ENCODE assay signal across 10 cellular contexts in genomic region chr4:57077550-57078311, GRCh38. TPM values are rescaled to one million over a fixed set of nuclear protein-coding genes. Genes with fewer than 3 reads are reported as not detected.
DNase-seq lines count a peak whose midpoint lies in the region; ATAC-seq, FAIRE-seq and TF ChIP-seq lines count a peak whose summit lies in the region.
"Had no signal": no experiment of that assay in that cellular context is flagged by ENCODE, and none has a peak within 500 bp of the region (broad histone marks: within the 10 kb centered on the region; RNA-seq: fewer than 3 reads in every experiment).

No MANE protein-coding gene starts in this region.

- H3K27me3 ChIP-seq in SK-N-SH (ENCODE audit: insufficient read depth): no peaks in the 10 kb centered on the region
- no peaks in the 10 kb centered on the region for H3K27me3 ChIP-seq in astrocyte (ENCODE audit: insufficient read depth, low read length)
- H3K27me3 ChIP-seq in stomach smooth muscle (ENCODE audit: control insufficient read depth in 1 of 2, insufficient read depth in 2 of 2, low read length in 2 of 2): no peaks in the 10 kb centered on the region

- H3K9ac ChIP-seq in SK-N-SH: no peak overlapping the region
- H3K9ac ChIP-seq in astrocyte (ENCODE audit: low read length): peak overlapping the region; percentile 71
- H3K9ac ChIP-seq in stomach smooth muscle (ENCODE audit: low read length in 2 of 2): no peak overlapping the region

- H3K4me3 Mint-ChIP-seq in astrocyte (ENCODE audit: unreplicated experiment) (peak overlapping the region; percentile 35), CD14-positive monocyte (no peak overlapping the region)
- H3K4me3 Mint-ChIP-seq: dendritic cell treated with granulocyte-macrophage colony-stimulating factor and Interleukin-4, amounts not matched to agents 40 ng/mL and 50 ng/mL, for 4 days had no signal

- H3K4me3 ChIP-seq in SK-N-SH (ENCODE audit: low read depth in 2 of 2, low read length in 1 of 2): no peak overlapping the region
- no peak overlapping the region for H3K4me3 ChIP-seq in astrocyte (ENCODE audit: insufficient read depth, low read depth, low read length)
- H3K4me3 ChIP-seq in stomach smooth muscle (ENCODE audit: low read length in 2 of 2): no peak overlapping the region

- H3K36me3 ChIP-seq in SK-N-SH (replicated peaks in 1 of 2; ENCODE audit: control insufficient read depth in 1 of 2, insufficient read depth in 2 of 2, low read length in 1 of 2) (no peaks in the 10 kb centered on the region), astrocyte (ENCODE audit: insufficient read depth, low read length) (peaks cover 10% of the 10 kb centered on the region), stomach smooth muscle (ENCODE audit: control insufficient read depth in 2 of 2, insufficient read depth in 2 of 2, low read length in 2 of 2) (peaks cover 0 to 2% of the 10 kb centered on the region in 2 donors)

- H3F3A ChIP-seq in SK-N-SH (replicated peaks; ENCODE audit: insufficient read depth): peaks cover 54% of the 10 kb centered on the region

- peak; percentile 67 for FAIRE-seq in astrocyte (lab: Jason Lieb, UNC)

- H3K9me3 Mint-ChIP-seq in astrocyte (ENCODE audit: unreplicated experiment) (peaks cover 2% of the 10 kb centered on the region), CD14-positive monocyte (no peaks in the 10 kb centered on the region)
- H3K9me3 Mint-ChIP-seq: dendritic cell treated with granulocyte-macrophage colony-stimulating factor and Interleukin-4, amounts not matched to agents 40 ng/mL and 50 ng/mL, for 4 days had no signal

- POLR2A ChIA-PET in SK-N-SH (lab: Yijun Ruan, JAX): interaction anchor here (0.6 kb wide), 1 partner anchor 87 kb away, joined by 3 read pairs; no protein-coding TSS in a partner anchor

- H3K27me3 Mint-ChIP-seq in astrocyte (ENCODE audit: low read depth, unreplicated experiment) (no peaks in the 10 kb centered on the region), CD14-positive monocyte (ENCODE audit: low read depth in 3 of 3) (no peaks in the 10 kb centered on the region)
- H3K27me3 Mint-ChIP-seq: dendritic cell treated with granulocyte-macrophage colony-stimulating factor and Interleukin-4, amounts not matched to agents 40 ng/mL and 50 ng/mL, for 4 days had no signal

- CTCF ChIA-PET in SK-N-SH (lab: Yijun Ruan, JAX): interaction anchor here (0.7 to 2.2 kb wide), 3 partner anchors 36 to 86 kb away, joined by 3 to 8 read pairs (median 4); no protein-coding TSS in a partner anchor

- peaks cover 77% of the 10 kb centered on the region for H3K4me1 Mint-ChIP-seq in astrocyte (ENCODE audit: low read depth, unreplicated experiment)
- H3K4me1 Mint-ChIP-seq in CD14-positive monocyte: peaks cover 10% of the 10 kb centered on the region

- H3K27ac ChIP-seq in SK-N-SH (ENCODE audit: low read depth in 2 of 2, low read length in 1 of 2) (peak overlapping the region in 1 of 2 experiments; percentile 91; a peak in 2 of 4 replicates), astrocyte (ENCODE audit: low read depth, low read length) (peak overlapping the region; percentile 94), stomach smooth muscle (ENCODE audit: low read length) (peak overlapping the region; percentile 42), substantia nigra (ENCODE audit: low read depth, low read length, poor library complexity, severe bottlenecking) (no peak overlapping the region)

- H3K4me1 ChIP-seq in SK-N-SH (ENCODE audit: control insufficient read depth in 1 of 2, insufficient read depth in 2 of 2, low read depth in 1 of 2, low read length in 1 of 2) (peaks cover 0 to 24% of the 10 kb centered on the region in 2 experiments; a peak in 2 of 4 replicates), astrocyte (ENCODE audit: insufficient read depth, low read length) (peaks cover 73% of the 10 kb centered on the region), stomach smooth muscle (ENCODE audit: control insufficient read depth, insufficient read depth, low read length) (peaks cover 51% of the 10 kb centered on the region)

- TF ChIP-seq EP300 in SK-N-SH (IDR thresholded peaks at IDR 0.05; ENCODE audit: borderline replicate concordance in 1 of 2, low read depth in 1 of 2, low read length in 1 of 2): no peak

- H3K27ac Mint-ChIP-seq in astrocyte (ENCODE audit: unreplicated experiment): peak overlapping the region; percentile 96
- peak overlapping the region in 1 of 7 donors; percentile 56 for H3K27ac Mint-ChIP-seq in CD14-positive monocyte
- H3K27ac Mint-ChIP-seq: dendritic cell treated with granulocyte-macrophage colony-stimulating factor and Interleukin-4, amounts not matched to agents 40 ng/mL and 50 ng/mL, for 4 days had no signal

- no peaks in the 10 kb centered on the region for H3K79me2 ChIP-seq in SK-N-SH (ENCODE audit: insufficient read depth)
- peaks cover 65% of the 10 kb centered on the region for H3K79me2 ChIP-seq in astrocyte (ENCODE audit: insufficient read depth, low read length)

- H3K9me2 ChIP-seq in SK-N-SH: no peaks in the 10 kb centered on the region

- H3K4me2 ChIP-seq in SK-N-SH: no peak overlapping the region
- H3K4me2 ChIP-seq in astrocyte (ENCODE audit: low read length): peak overlapping the region; percentile 70

- H2AFZ ChIP-seq in SK-N-SH (ENCODE audit: low read depth) (no peak overlapping the region; the same call in 1 of the 2 replicates), astrocyte (ENCODE audit: low read depth, low read length) (no peak overlapping the region)

- no peak for DNase-seq in SK-N-SH
- peak; percentile 93 for DNase-seq in astrocyte (ENCODE audit: low read depth)
- DNase-seq in iPS DF 4.7 (ENCODE audit: extremely low read depth, low spot score): peak; percentile 60
- DNase-seq in substantia nigra (lab: John Stamatoyannopoulos, UW): no peak
- DNase-seq in CD14-positive monocyte (ENCODE audit: low spot score): no peak
- no peak for DNase-seq in left colon
- DNase-seq: 8988T had no signal

- TF ChIP-seq RAD21 in SK-N-SH (IDR thresholded peaks at IDR 0.05; ENCODE audit: low read length): no peak

- H4K20me1 ChIP-seq in SK-N-SH (ENCODE audit: insufficient read depth) (no peaks in the 10 kb centered on the region), astrocyte (ENCODE audit: insufficient read depth, low read length) (no peaks in the 10 kb centered on the region)

- H3K36me3 Mint-ChIP-seq in astrocyte (ENCODE audit: low read depth, unreplicated experiment): peaks cover 22% of the 10 kb centered on the region
- H3K36me3 Mint-ChIP-seq in CD14-positive monocyte: peaks cover 3 to 4% of the 10 kb centered on the region in 2 donors

- ATAC-seq in SK-N-SH treated with all-trans-retinoic acid at 6 μM for 48 hours (peak; percentile 48), left colon (no peak)

- TF ChIP-seq CTCF in SK-N-SH (IDR thresholded peaks at IDR 0.05) (no peak), astrocyte (IDR thresholded peaks at IDR 0.05; ENCODE audit: insufficient read depth, low read depth, low read length) (no peak), CD14-positive monocyte (IDR thresholded peaks at IDR 0.05) (no peak)

- intact Hi-C loops in CD14-positive monocyte (cut with micrococcal nuclease): no loop called here
- intact Hi-C loops in left colon (cut with DNase I, micrococcal nuclease): no loop called here

- WGBS in SK-N-SH (ENCODE audit: low lambda C conversion rate): 63% methylated on average over 14 of the region's 14 CpGs

- H3K9me3 ChIP-seq in SK-N-SH (no peaks in the 10 kb centered on the region), astrocyte (ENCODE audit: insufficient read depth, low read depth, low read length) (no peaks in the 10 kb centered on the region), stomach smooth muscle (ENCODE audit: control insufficient read depth in 2 of 2, low read length in 2 of 2) (no peaks in the 10 kb centered on the region)

TF ChIP-seq in SK-N-SH treated with all-trans-retinoic acid at 6 μM for 48 hours, 23 proteins besides CTCF, POLR2A, EP300 and RAD21 (continues in another document):
- TF ChIP-seq SNAI2 (CRISPR knock-in tag; IDR thresholded peaks at IDR 0.05) (no peak), ZC3H10 (CRISPR knock-in tag; IDR thresholded peaks at IDR 0.05) (no peak), ZFP30 (CRISPR knock-in tag; IDR thresholded peaks at IDR 0.05) (no peak), PATZ1 (CRISPR knock-in tag; IDR thresholded peaks at IDR 0.05; ENCODE audit: borderline replicate concordance) (no peak)

TF ChIP-seq in SK-N-SH, 30 proteins besides CTCF, POLR2A, EP300 and RAD21 (continues in another document):
- TF ChIP-seq ZBTB33 (IDR thresholded peaks at IDR 0.05; ENCODE audit: borderline replicate concordance, low read depth) (no peak), GATA2 (CRISPR knock-in tag; IDR thresholded peaks at IDR 0.05) (no peak), SIN3A (IDR thresholded peaks at IDR 0.05; ENCODE audit: borderline replicate concordance, low read depth, low read length) (no peak), JUND (IDR thresholded peaks at IDR 0.05) (no peak), FOXJ3 (CRISPR knock-in tag; IDR thresholded peaks at IDR 0.05) (no peak), EZH2phosphoT487 (IDR thresholded peaks at IDR 0.05; ENCODE audit: borderline replicate concordance, low read depth) (no peak)

RNA-seq across cellular contexts. Expression of gene IGFBP7, which starts 32.5 kb away (rescaled TPM):
- polyA plus RNA-seq in SK-N-SH (2012; rRNA removed): 0.38 and 0.71 TPM in 2 replicates
- polyA plus RNA-seq in SK-N-SH (2012; cell fraction: cytosol; rRNA removed): 0.39 and 0.67 TPM in 2 replicates
- polyA plus RNA-seq in SK-N-SH (2012; cell fraction: nucleus; rRNA removed): 0.77 and 1.4 TPM in 2 replicates
- total RNA-seq in astrocyte: 930 and 1,304 TPM in 2 replicates
- 10 to 100 TPM; 46.9 to 53.1 TPM for polyA plus RNA-seq in CD14-positive monocyte
- 10 to 100 TPM; 55.3 to 98.0 TPM for total RNA-seq in left colon

Comparison
In these comparisons a context has a peak if more than half of its experiments do, and no peak if none do; other contexts are left out.
1. DNase-seq: peak in astrocyte (single experiment) and iPS DF 4.7 (single experiment); none in SK-N-SH (single experiment), substantia nigra (0 of 49), CD14-positive monocyte (single experiment) and left colon (0 of 2).